Comparison of ENCODE assay signal across 8 cellular contexts in the genomic region with DNA sequence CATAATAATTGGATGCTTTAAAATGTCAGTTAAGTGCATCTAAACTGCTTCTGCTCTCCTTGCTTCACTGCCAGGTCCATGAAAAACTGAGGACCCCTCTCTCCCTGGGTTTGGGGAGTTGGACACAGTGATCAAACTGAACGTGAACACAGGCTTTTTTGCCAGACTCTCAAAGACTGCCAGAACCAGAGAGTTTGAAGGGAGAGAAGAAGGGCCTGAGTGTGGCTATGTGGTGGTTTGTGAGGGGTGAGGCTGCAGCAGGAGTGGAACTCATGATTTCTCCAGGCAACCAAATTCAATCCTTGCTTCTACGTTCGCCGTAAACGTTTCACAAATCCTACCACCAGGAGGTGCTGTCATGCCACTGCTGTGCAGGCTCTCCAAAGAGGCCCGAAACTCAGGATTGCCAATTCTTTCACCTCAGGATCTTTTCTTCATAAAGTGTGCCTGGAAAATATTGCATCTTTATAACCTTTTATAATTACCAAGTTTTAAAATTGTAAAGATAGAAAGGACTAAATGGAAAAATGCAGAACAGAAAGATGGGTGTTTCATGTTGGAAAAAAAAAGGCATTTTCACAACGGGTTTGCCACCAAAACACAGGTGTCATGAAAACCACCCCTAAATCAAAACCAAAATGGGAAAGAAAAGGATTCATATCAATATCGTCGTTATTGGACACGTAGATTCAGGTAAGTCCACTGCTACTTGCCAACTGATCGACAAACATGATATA. TPM values are rescaled to one million over a fixed set of nuclear protein-coding genes. Genes with fewer than 3 reads are reported as not detected.
DNase-seq lines count a peak whose midpoint lies in the region; ATAC-seq and TF ChIP-seq lines count a peak whose summit lies in the region.

No MANE protein-coding gene starts in this region.

- H3K9me3 ChIP-seq in SJSA1 (replicated peaks) (no peaks in the 10 kb centered on the region), lung (ENCODE audit: control insufficient read depth in 2 of 2, insufficient read depth in 1 of 2, low read length in 1 of 2) (no peaks in the 10 kb centered on the region), tibial nerve (peaks cover 0 to 6% (median 0%) of the 10 kb centered on the region in 4 donors)

- TF ChIP-seq CTCF in dorsolateral prefrontal cortex (IDR thresholded peaks at IDR 0.05 in 54 of 56, conservative IDR thresholded peaks at IDR 0.05 in 2 of 56; ENCODE audit: low read depth in 1 of 56, partially characterized antibody in 56 of 56) (peak; percentile 58 to 88 (median 75)), lung (IDR thresholded peaks at IDR 0.05; ENCODE audit: control extremely low read depth, extremely low read depth) (peak; percentile 72), tibial nerve (IDR thresholded peaks at IDR 0.05) (peak; percentile 63 to 80 (median 76))

- no peak for TF ChIP-seq POLR2A in tibial nerve (IDR thresholded peaks at IDR 0.05)

- no peaks in the 10 kb centered on the region for H3K36me3 ChIP-seq in SJSA1
- no peaks in the 10 kb centered on the region for H3K36me3 ChIP-seq in lung (ENCODE audit: control insufficient read depth in 2 of 2, insufficient read depth in 2 of 2, low read length in 2 of 2)
- H3K36me3 ChIP-seq in tibial nerve, result no peaks in the 10 kb centered on the region

- 35 to 37% methylated on average over 11 of the region's 11 CpGs for WGBS in lung, 2 donors
- WGBS in tibial nerve, 2 donors, result 34% methylated on average over 11 of the region's 11 CpGs

- peak; percentile 85 for ATAC-seq in lung (ENCODE audit: insufficient read depth, low FRiP score)
- ATAC-seq in HG03520 (IDR thresholded peaks at IDR 0.05; ENCODE audit: unreplicated experiment), result no peak

- TF ChIP-seq EP300 in tibial nerve (IDR thresholded peaks at IDR 0.05), result no peak

- no peaks in the 10 kb centered on the region for H3K27me3 ChIP-seq in SJSA1 (replicated peaks)
- H3K27me3 ChIP-seq in dorsolateral prefrontal cortex, result peaks cover 0 to 11% (median 0%) of the 10 kb centered on the region in 45 donors
- no peaks in the 10 kb centered on the region for H3K27me3 ChIP-seq in lung (ENCODE audit: control insufficient read depth, insufficient read depth)
- H3K27me3 ChIP-seq in tibial nerve, result no peaks in the 10 kb centered on the region

- DNase-seq in NCI-H524 (lab: John Stamatoyannopoulos, UW), result peak; percentile 58 to 73
- DNase-seq in NCI-H524 treated with DMSO at 0.1 percent for 48 hours (lab: John Stamatoyannopoulos, UW), result no peak
- DNase-seq in KG1 (lab: John Stamatoyannopoulos, UW), result peak; percentile 22
- DNase-seq in SJSA1 (ENCODE audit: low read depth in 1 of 2, low spot score in 2 of 2), result peak; percentile 38 to 66
- peak in 8 of 10 donors; percentile 14 to 62 (median 49) for DNase-seq in dorsolateral prefrontal cortex
- DNase-seq in lung (ENCODE audit: low spot score), result peak; percentile 68
- peak; percentile 47 to 76 for DNase-seq in tibial nerve (ENCODE audit: low spot score in 2 of 2)

- intact Hi-C loops in dorsolateral prefrontal cortex (cut with DNase I), result no loop called here

- H3K27ac ChIP-seq in SJSA1 (no peak overlapping the region), dorsolateral prefrontal cortex (no peak overlapping the region), lung (ENCODE audit: low read depth in 1 of 2, low read length in 1 of 2) (no peak overlapping the region), tibial nerve (no peak overlapping the region)

- H3K4me3 ChIP-seq in SJSA1 (no peak overlapping the region), dorsolateral prefrontal cortex (no peak overlapping the region), lung (no peak overlapping the region), tibial nerve (no peak overlapping the region)

- H3K4me1 ChIP-seq in SJSA1 (replicated peaks), result peaks cover 7% of the 10 kb centered on the region
- peaks cover 0 to 2% of the 10 kb centered on the region in 2 donors for H3K4me1 ChIP-seq in lung (ENCODE audit: control insufficient read depth in 2 of 2, insufficient read depth in 2 of 2, low read length in 2 of 2)
- no peaks in the 10 kb centered on the region for H3K4me1 ChIP-seq in tibial nerve

RNA-seq across cellular contexts. Expression of a gene that starts 19.7 kb away (rescaled TPM):
- not detected in 2 replicates for total RNA-seq in SJSA1 (2014; rRNA removed; shearing (Covaris generic))
- total RNA-seq in dorsolateral prefrontal cortex (not detected), lung (1 to 10 TPM; 1.9 to 2.2 TPM), tibial nerve (not detected)
- 1 to 10 TPM in 1 of 2 donors, under 1 TPM in 1; 0.22 to 4.4 TPM for polyA plus RNA-seq in lung
